In the genomic region with DNA sequence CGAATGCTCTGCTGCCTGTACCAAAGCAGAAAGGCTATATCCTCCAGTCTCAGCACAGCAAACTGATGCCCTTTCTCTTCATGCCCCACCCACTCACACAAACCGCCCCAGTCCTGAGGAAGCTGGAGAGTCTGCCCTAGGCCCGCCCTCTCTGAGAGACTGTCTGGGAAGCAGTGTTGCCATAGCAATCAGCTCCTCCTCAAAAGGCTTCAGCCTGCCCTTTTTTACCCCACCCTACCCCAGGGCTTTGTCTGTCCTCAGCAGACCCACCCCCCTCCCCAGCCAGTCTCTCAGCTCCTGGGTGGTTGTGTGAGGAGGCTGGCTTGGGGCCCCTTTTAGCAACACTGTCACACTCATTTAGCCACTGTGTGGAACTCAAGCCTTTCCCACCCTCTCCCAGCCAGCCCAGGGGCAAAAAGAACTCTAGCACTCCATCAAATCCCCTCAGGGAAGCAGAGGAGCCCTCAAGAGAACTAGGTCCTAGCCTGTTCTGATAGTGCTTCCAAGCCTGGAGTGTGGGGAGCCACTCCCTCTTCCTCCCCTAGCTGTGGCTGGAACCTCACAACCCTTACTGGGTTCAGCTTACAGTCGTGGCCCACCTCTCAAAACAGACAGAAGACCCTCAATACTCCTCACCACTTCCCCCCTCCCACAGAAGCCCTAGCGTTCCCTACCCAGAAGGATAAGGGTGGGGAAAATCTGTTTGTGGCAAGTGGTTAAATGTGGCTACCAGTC, we compare ENCODE assay signal across 8 cellular contexts. TPM values are rescaled to one million over a fixed set of nuclear protein-coding genes. Genes with fewer than 3 reads are reported as not detected.
DNase-seq lines count a peak whose midpoint lies in the region; ATAC-seq and TF ChIP-seq lines count a peak whose summit lies in the region.

No MANE protein-coding gene starts in this region.

- peaks cover 12 to 27% of the 10 kb centered on the region in 2 donors for H3K36me3 Mint-ChIP-seq in CD14-positive monocyte

- H3K27me3 Mint-ChIP-seq in CD14-positive monocyte (ENCODE audit: low read depth in 3 of 3): peaks cover 0 to 6% (median 0%) of the 10 kb centered on the region in 3 donors

- intact Hi-C loops in CD14-positive monocyte (cut with micrococcal nuclease): loop anchor here (2.0 to 10.0 kb wide), 7 partner anchors 42 to 618 kb away; a partner anchor contains a TSS

- POLR2A ChIA-PET in HEK293T (lab: Yijun Ruan, JAX): interaction anchor here (0.6 to 1.9 kb wide), 8 partner anchors 10 to 381 kb away, joined by 3 to 11 read pairs (median 4); a partner anchor contains a TSS

- H3K9ac ChIP-seq in NT2/D1 (ENCODE audit: insufficient read length, low read depth) (peak overlapping the region; percentile 81), mucosa of rectum (ENCODE audit: low read depth in 1 of 2, low read length in 2 of 2) (peak overlapping the region; percentile 86)

- peaks cover 0 to 3% (median 0%) of the 10 kb centered on the region in 7 donors for H3K9me3 Mint-ChIP-seq in CD14-positive monocyte

- peaks cover 66% of the 10 kb centered on the region for H3K4me1 Mint-ChIP-seq in CD14-positive monocyte

- peak overlapping the region; percentile 85 for H3K4me3 ChIP-seq in NT2/D1 (ENCODE audit: insufficient read length, low read depth)
- H3K4me3 ChIP-seq in mucosa of rectum (ENCODE audit: low read length in 2 of 2): peak overlapping the region; percentile 85 to 99

- H3K27ac ChIP-seq in mucosa of rectum (ENCODE audit: low read depth in 2 of 2, low read length in 2 of 2): peak overlapping the region; percentile 96

- ATAC-seq in HG02642 (IDR thresholded peaks at IDR 0.05; ENCODE audit: poor library complexity, unreplicated experiment): no peak

- DNase-seq in CD14-positive monocyte (ENCODE audit: low spot score) (peak; percentile 98), HEK293T (ENCODE audit: extremely low spot score) (peak; percentile 43), NT2/D1 (ENCODE audit: low read depth, low spot score) (peak; percentile 94), erythroblast (lab: John Stamatoyannopoulos, UW) (peak; percentile 92)
- peak; percentile 77 for DNase-seq in activated CD8-positive, alpha-beta memory T cell treated with anti-CD3 and anti-CD28 coated beads, Interleukin-2, amount 50 U/mL, for 48 hours
- peak; percentile 63 for DNase-seq in stimulated activated naive CD4-positive, alpha-beta T cell treated with Interleukin-2 at 50 U/mL for 16 hours (lab: John Stamatoyannopoulos, UW)

- no peaks in the 10 kb centered on the region for H3K36me3 ChIP-seq in NT2/D1 (ENCODE audit: insufficient read depth, insufficient read length, low read length)
- H3K36me3 ChIP-seq in mucosa of rectum (ENCODE audit: control insufficient read depth in 2 of 2, insufficient read depth in 2 of 2, low read length in 2 of 2): no peaks in the 10 kb centered on the region

- no peaks in the 10 kb centered on the region for H3K9me3 ChIP-seq in NT2/D1 (ENCODE audit: insufficient read depth, low read length)
- no peaks in the 10 kb centered on the region for H3K9me3 ChIP-seq in mucosa of rectum (ENCODE audit: control insufficient read depth in 2 of 2, low read length in 2 of 2)

- H3K27me3 ChIP-seq in NT2/D1 (ENCODE audit: insufficient read depth, insufficient read length) (no peaks in the 10 kb centered on the region), mucosa of rectum (ENCODE audit: control insufficient read depth in 2 of 2, insufficient read depth in 2 of 2, low read length in 2 of 2) (no peaks in the 10 kb centered on the region)

- H3K27ac Mint-ChIP-seq in CD14-positive monocyte: peak overlapping the region; percentile 99 to 100 (median 99)

- H3K4me3 Mint-ChIP-seq in CD14-positive monocyte: peak overlapping the region; percentile 97 to 99

- CTCF ChIA-PET in HEK293T (lab: Yijun Ruan, JAX): interaction anchor here (0.7 kb wide), 1 partner anchor 214 kb away, joined by 3 read pairs; no protein-coding TSS in a partner anchor

- H3K4me1 ChIP-seq in NT2/D1 (ENCODE audit: insufficient read depth, insufficient read length): peaks cover 22% of the 10 kb centered on the region
- peaks cover 51 to 54% of the 10 kb centered on the region in 2 donors for H3K4me1 ChIP-seq in mucosa of rectum (ENCODE audit: control insufficient read depth in 2 of 2, insufficient read depth in 2 of 2, low read length in 2 of 2)

- peak; percentile 51 for TF ChIP-seq POLR2A in erythroblast (IDR thresholded peaks at IDR 0.05; ENCODE audit: low read length)

- no peak for TF ChIP-seq CTCF in CD14-positive monocyte (IDR thresholded peaks at IDR 0.05)

TF ChIP-seq in HEK293T, 16 proteins besides CTCF, POLR2A, EP300 and RAD21:
- TF ChIP-seq L3MBTL2 (conservative IDR thresholded peaks at IDR 0.05) (no peak), FOXA1 (IDR thresholded peaks at IDR 0.05) (no peak), FOXM1 (IDR thresholded peaks at IDR 0.05; ENCODE audit: borderline replicate concordance) (no peak), ZNF384 (IDR thresholded peaks at IDR 0.05) (no peak), LEF1 (IDR thresholded peaks at IDR 0.05; ENCODE audit: borderline replicate concordance) (no peak), SP1 (IDR thresholded peaks at IDR 0.05) (no peak), ARNT (IDR thresholded peaks at IDR 0.05) (no peak)
- TF ChIP-seq, protein P1, sequence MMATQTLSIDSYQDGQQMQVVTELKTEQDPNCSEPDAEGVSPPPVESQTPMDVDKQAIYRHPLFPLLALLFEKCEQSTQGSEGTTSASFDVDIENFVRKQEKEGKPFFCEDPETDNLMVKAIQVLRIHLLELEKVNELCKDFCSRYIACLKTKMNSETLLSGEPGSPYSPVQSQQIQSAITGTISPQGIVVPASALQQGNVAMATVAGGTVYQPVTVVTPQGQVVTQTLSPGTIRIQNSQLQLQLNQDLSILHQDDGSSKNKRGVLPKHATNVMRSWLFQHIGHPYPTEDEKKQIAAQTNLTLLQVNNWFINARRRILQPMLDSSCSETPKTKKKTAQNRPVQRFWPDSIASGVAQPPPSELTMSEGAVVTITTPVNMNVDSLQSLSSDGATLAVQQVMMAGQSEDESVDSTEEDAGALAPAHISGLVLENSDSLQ (IDR thresholded peaks at IDR 0.05): 0 out of 2 replicates have a peak, but pooled peaks have one; percentile 12

RNA-seq across cellular contexts. Expression of a gene that starts 1.4 kb away (rescaled TPM):
- polyA plus RNA-seq in CD14-positive monocyte: 10 to 100 TPM; 18.5 to 23.7 TPM

RNA-seq across cellular contexts. Expression of a gene that starts 11.3 kb away (rescaled TPM):
- 10 to 100 TPM; 50.3 to 62.0 TPM for polyA plus RNA-seq in CD14-positive monocyte

RNA-seq across cellular contexts. Expression of a gene that starts 17.9 kb away (rescaled TPM):
- 10 to 100 TPM; 15.7 to 19.1 TPM for polyA plus RNA-seq in CD14-positive monocyte

RNA-seq across cellular contexts. Expression of a gene that starts 34.5 kb away (rescaled TPM):
- polyA plus RNA-seq in CD14-positive monocyte: 1 to 10 TPM; 2.0 to 2.5 TPM

RNA-seq across cellular contexts. Expression of a gene that starts 41.9 kb away (rescaled TPM):
- polyA plus RNA-seq in CD14-positive monocyte: 100 to 1,000 TPM; 130 to 180 TPM

Comparison
In these comparisons a context has a peak if more than half of its experiments do, and no peak if none do; other contexts are left out.
1. DNase-seq: peak in every context shown above with its lines; median percentile 98 in CD14-positive monocyte; 94 in NT2/D1; 92 in erythroblast; 77 in activated CD8-positive, alpha-beta memory T cell treated with anti-CD3 and anti-CD28 coated beads, Interleukin-2, amount 50 U/mL, for 48 hours; 63 in stimulated activated naive CD4-positive, alpha-beta T cell treated with Interleukin-2 at 50 U/mL for 16 hours; 43 in HEK293T.